ENCODE assay signal across 14 cellular contexts in the genomic region with DNA sequence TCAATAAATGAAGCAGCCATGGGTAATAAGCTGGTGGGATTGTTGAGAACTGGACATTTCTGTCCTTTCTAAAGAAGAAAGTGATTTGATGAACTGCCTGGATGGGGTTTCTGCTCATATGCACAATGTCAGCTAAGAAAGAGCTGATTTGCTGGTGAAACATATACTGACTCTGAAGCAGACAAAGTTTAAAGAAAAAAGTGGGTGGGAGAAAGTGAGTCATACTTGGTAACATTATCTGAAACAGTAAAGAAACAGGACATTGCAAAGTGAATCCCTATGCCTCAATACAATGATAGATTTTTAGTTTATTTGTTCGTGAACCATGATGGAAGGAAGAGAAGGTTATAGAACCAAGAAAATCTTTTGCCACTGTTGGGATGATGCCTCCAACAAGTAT.
DNase-seq lines count a peak whose midpoint lies in the region; FAIRE-seq and TF ChIP-seq lines count a peak whose summit lies in the region.
"Had no signal": no experiment of that assay in that cellular context is flagged by ENCODE, and none has a peak within 500 bp of the region (broad histone marks: within the 10 kb centered on the region; RNA-seq: fewer than 3 reads in every experiment).

No MANE protein-coding gene starts in this region.

- H3K27ac Mint-ChIP-seq in MCF 10A (ENCODE audit: low read depth, unreplicated experiment) (no peak overlapping the region), type B pancreatic cell (peak overlapping the region; percentile 0)
- H3K27ac Mint-ChIP-seq in activated naive CD8-positive, alpha-beta T cell treated with anti-CD3 and anti-CD28 coated beads for 36 hours, result peak overlapping the region; percentile 71

- H3K27ac ChIP-seq in breast epithelium, result no peak overlapping the region
- H3K27ac ChIP-seq in OCI-LY7 (ENCODE audit: low read depth, low read length, poor library complexity, severe bottlenecking), result no peak overlapping the region
- H3K27ac ChIP-seq: pancreas, SK-N-MC had no signal

- H3K4me3 ChIP-seq in breast epithelium (no peak overlapping the region), foreskin fibroblast (ENCODE audit: low read depth in 1 of 2, low read length in 2 of 2) (no peak overlapping the region), OCI-LY7 (ENCODE audit: low read depth, low read length, poor library complexity, severe bottlenecking) (no peak overlapping the region)
- H3K4me3 ChIP-seq: pancreas, SK-N-MC had no signal

- POLR2A ChIA-PET in MCF 10A (lab: Yijun Ruan, JAX) (interaction anchor here (0.5 to 2.0 kb wide), 5 partner anchors 11 to 207 kb away, joined by 3 to 7 read pairs (median 4); no protein-coding TSS in a partner anchor), OCI-LY7 (lab: Charles Lee) (interaction anchor here (0.7 kb wide), 1 partner anchor 12 kb away, joined by 3 read pairs; no protein-coding TSS in a partner anchor)

- CTCF ChIA-PET in MCF 10A (lab: Yijun Ruan, JAX), result interaction anchor here (0.8 to 2.1 kb wide), 5 partner anchors 8 to 218 kb away, joined by 3 to 4 read pairs (median 3); no protein-coding TSS in a partner anchor
- CTCF ChIA-PET in OCI-LY7 (lab: Charles Lee; ENCODE audit: unreplicated experiment), result no interaction called here

- H3K36me3 ChIP-seq in breast epithelium (no peaks in the 10 kb centered on the region), OCI-LY7 (ENCODE audit: insufficient read depth, low read length) (peaks cover 57% of the 10 kb centered on the region)

- no peaks in the 10 kb centered on the region for H3K27me3 ChIP-seq in breast epithelium
- H3K27me3 ChIP-seq: pancreas had no signal

- H4K20me1 ChIP-seq in OCI-LY7 (ENCODE audit: insufficient read depth, low read length), result no peaks in the 10 kb centered on the region

- peaks cover 76% of the 10 kb centered on the region for H3K36me3 Mint-ChIP-seq in MCF 10A (ENCODE audit: insufficient read depth, unreplicated experiment)
- peaks cover 6% of the 10 kb centered on the region for H3K36me3 Mint-ChIP-seq in activated naive CD8-positive, alpha-beta T cell treated with anti-CD3 and anti-CD28 coated beads for 36 hours
- peaks cover 36% of the 10 kb centered on the region for H3K36me3 Mint-ChIP-seq in type B pancreatic cell

- H3K9me3 ChIP-seq in breast epithelium (no peaks in the 10 kb centered on the region), OCI-LY7 (ENCODE audit: low read length) (no peaks in the 10 kb centered on the region)
- H3K9me3 ChIP-seq: pancreas had no signal

- no peak for FAIRE-seq in urothelium cell line (lab: Jason Lieb, UNC)
- FAIRE-seq: GM18507, pancreas had no signal

- DNase-seq in MCF 10A (ENCODE audit: unreplicated experiment) (peak; percentile 26), breast epithelium (ENCODE audit: low spot score in 2 of 2) (no peak), foreskin fibroblast (peak; percentile 46 to 75), type B pancreatic cell (ENCODE audit: extremely low spot score, unreplicated experiment) (no peak), OCI-LY7 (ENCODE audit: low spot score) (no peak), DMS 273 treated with DMSO at 0.1 percent for 48 hours (lab: John Stamatoyannopoulos, UW) (no peak), urothelium cell line (ENCODE audit: low spot score) (no peak)
- no peak for DNase-seq in activated naive CD8-positive, alpha-beta T cell treated with anti-CD3 and anti-CD28 coated beads for 36 hours
- DNase-seq: activated CD4-positive, alpha-beta T cell treated with anti-CD3 and anti-CD28 coated beads for 48 hours; head of caudate nucleus; NCI-H524 treated with DMSO at 0.1 percent for 48 hours; pancreas had no signal

- no peaks in the 10 kb centered on the region for H3K79me2 ChIP-seq in OCI-LY7 (ENCODE audit: insufficient read depth, low read depth, low read length)

- intact Hi-C loops in MCF 10A (cut with micrococcal nuclease) (no loop called here), breast epithelium (cut with DNase I; ENCODE audit: low total_unique reads) (no loop called here), OCI-LY7 (cut with micrococcal nuclease; ENCODE audit: unreplicated experiment) (no loop called here)

- TF ChIP-seq CTCF in MCF 10A (IDR thresholded peaks at IDR 0.05; ENCODE audit: unreplicated experiment) (no peak), breast epithelium (IDR thresholded peaks at IDR 0.05) (no peak), foreskin fibroblast (IDR thresholded peaks at IDR 0.05; ENCODE audit: low read depth, low read length) (no peak), type B pancreatic cell (conservative IDR thresholded peaks at IDR 0.05) (no peak), OCI-LY7 (conservative IDR thresholded peaks at IDR 0.05; ENCODE audit: low read length) (no peak)

- no peaks in the 10 kb centered on the region for H3K9me2 ChIP-seq in OCI-LY7 (ENCODE audit: insufficient read depth, low read length)

- H3K4me1 Mint-ChIP-seq in MCF 10A (ENCODE audit: insufficient read depth, unreplicated experiment) (peaks cover 45% of the 10 kb centered on the region), type B pancreatic cell (ENCODE audit: unreplicated experiment) (peaks cover 4% of the 10 kb centered on the region)
- peaks cover 48% of the 10 kb centered on the region for H3K4me1 Mint-ChIP-seq in activated naive CD8-positive, alpha-beta T cell treated with anti-CD3 and anti-CD28 coated beads for 36 hours

- no TSS peak for BruUV-seq in MCF 10A (replicated peaks; lab: Mats Ljungman, UMichigan)
- no TSS peak for BruUV-seq in OCI-LY7 (replicated peaks; lab: Mats Ljungman, UMichigan)

- H3K4me1 ChIP-seq in breast epithelium (no peaks in the 10 kb centered on the region), OCI-LY7 (ENCODE audit: insufficient read depth, low read length, poor library complexity, severe bottlenecking) (peaks cover 20% of the 10 kb centered on the region)
- H3K4me1 ChIP-seq: pancreas had no signal

- H3K27me3 Mint-ChIP-seq in MCF 10A (ENCODE audit: insufficient read depth, unreplicated experiment), result no peaks in the 10 kb centered on the region
- no peaks in the 10 kb centered on the region for H3K27me3 Mint-ChIP-seq in activated naive CD8-positive, alpha-beta T cell treated with anti-CD3 and anti-CD28 coated beads for 36 hours
- no peaks in the 10 kb centered on the region for H3K27me3 Mint-ChIP-seq in type B pancreatic cell

- no peak overlapping the region for H3K4me2 ChIP-seq in OCI-LY7 (ENCODE audit: low read length)

- no peak overlapping the region for H2AFZ ChIP-seq in OCI-LY7 (ENCODE audit: low read length)

- H3K9me3 Mint-ChIP-seq in MCF 10A (ENCODE audit: unreplicated experiment), result no peaks in the 10 kb centered on the region
- H3K9me3 Mint-ChIP-seq in activated naive CD8-positive, alpha-beta T cell treated with anti-CD3 and anti-CD28 coated beads for 36 hours, result peaks cover 7% of the 10 kb centered on the region
- no peaks in the 10 kb centered on the region for H3K9me3 Mint-ChIP-seq in type B pancreatic cell

- no peak overlapping the region for H3K4me3 Mint-ChIP-seq in MCF 10A (ENCODE audit: unreplicated experiment)
- no peak overlapping the region for H3K4me3 Mint-ChIP-seq in activated naive CD8-positive, alpha-beta T cell treated with anti-CD3 and anti-CD28 coated beads for 36 hours
- no peak overlapping the region for H3K4me3 Mint-ChIP-seq in type B pancreatic cell

- no peak for TF ChIP-seq POLR2A in breast epithelium (IDR thresholded peaks at IDR 0.05)

Comparison
In these comparisons a context has a peak if more than half of its experiments do, and no peak if none do; other contexts are left out.
1. DNase-seq: peak in MCF 10A (single experiment) and foreskin fibroblast (2 of 2); none in breast epithelium (0 of 2), activated naive CD8-positive, alpha-beta T cell treated with anti-CD3 and anti-CD28 coated beads for 36 hours (single experiment), type B pancreatic cell (single experiment), OCI-LY7 (single experiment), DMS 273 treated with DMSO at 0.1 percent for 48 hours (single experiment) and urothelium cell line (single experiment).